In the genomic region with DNA sequence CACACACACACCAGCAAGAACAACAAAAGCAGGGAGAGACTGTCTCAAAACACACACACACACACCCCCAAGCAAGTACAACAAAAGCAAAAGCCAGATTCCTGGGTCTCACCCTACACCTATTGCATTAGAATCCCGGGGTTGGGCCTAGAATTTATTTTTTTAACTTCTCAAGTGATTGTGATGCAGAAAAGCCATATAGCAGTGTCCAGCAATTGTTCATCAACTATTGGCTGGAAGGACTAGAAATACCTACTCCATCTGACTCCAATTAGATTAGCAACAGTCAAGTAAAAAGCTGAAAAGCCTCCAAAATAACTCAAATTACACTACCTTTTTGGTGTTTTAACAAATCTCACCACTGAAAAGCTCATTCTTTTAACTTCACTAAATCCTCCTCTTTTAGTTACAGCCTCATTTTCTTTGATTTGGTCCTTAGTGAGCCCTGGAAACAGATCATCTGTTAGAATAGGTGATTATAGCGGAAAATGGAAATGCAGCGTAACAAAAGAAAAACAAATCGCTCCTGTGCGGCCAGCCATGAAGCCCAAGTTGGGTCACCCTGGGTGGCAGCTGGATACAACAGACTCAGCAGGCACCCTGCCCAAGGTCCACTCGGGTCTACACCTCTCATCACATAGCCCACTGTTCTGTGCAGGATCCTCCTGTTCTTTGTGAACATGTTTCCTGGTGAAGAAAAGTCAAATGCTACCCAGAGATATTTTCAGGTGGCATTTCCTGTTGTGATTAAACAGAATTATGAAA, we compare ENCODE assay signal across 21 cellular contexts. TPM values are rescaled to one million over a fixed set of nuclear protein-coding genes. Genes with fewer than 3 reads are reported as not detected.
DNase-seq lines count a peak whose midpoint lies in the region; ATAC-seq and TF ChIP-seq lines count a peak whose summit lies in the region.
"Had no signal": no experiment of that assay in that cellular context is flagged by ENCODE, and none has a peak within 500 bp of the region (broad histone marks: within the 10 kb centered on the region; RNA-seq: fewer than 3 reads in every experiment).

No MANE protein-coding gene starts in this region.

- H3K36me3 Mint-ChIP-seq in activated T-cell treated with anti-CD3 and anti-CD28 coated beads, Interleukin-2, amount 50 U/mL, for 24 hours (ENCODE audit: low read depth) = peaks cover 90% of the 10 kb centered on the region
- H3K36me3 Mint-ChIP-seq in Calu3 (ENCODE audit: insufficient read depth, unreplicated experiment) (peaks cover 79% of the 10 kb centered on the region), osteocyte (ENCODE audit: unreplicated experiment) (peaks cover 30% of the 10 kb centered on the region)

- no peaks in the 10 kb centered on the region for H3K9me3 Mint-ChIP-seq in activated T-cell treated with anti-CD3 and anti-CD28 coated beads, Interleukin-2, amount 50 U/mL, for 24 hours
- H3K9me3 Mint-ChIP-seq in Calu3 (ENCODE audit: low read depth, unreplicated experiment) = no peaks in the 10 kb centered on the region
- no peaks in the 10 kb centered on the region for H3K9me3 Mint-ChIP-seq in osteocyte (ENCODE audit: unreplicated experiment)
- H3K9me3 Mint-ChIP-seq: central memory CD8-positive, alpha-beta T cell; IgD-negative memory B cell had no signal

- peaks cover 5% of the 10 kb centered on the region for H3K4me1 Mint-ChIP-seq in activated T-cell treated with anti-CD3 and anti-CD28 coated beads, Interleukin-2, amount 50 U/mL, for 24 hours (ENCODE audit: low read depth)
- H3K4me1 Mint-ChIP-seq in Calu3 (ENCODE audit: low read depth, unreplicated experiment) (no peaks in the 10 kb centered on the region), osteocyte (ENCODE audit: unreplicated experiment) (no peaks in the 10 kb centered on the region)

- peak overlapping the region; percentile 77 for H3K27ac Mint-ChIP-seq in activated T-cell treated with anti-CD3 and anti-CD28 coated beads, Interleukin-2, amount 50 U/mL, for 24 hours
- peak overlapping the region; percentile 19 for H3K27ac Mint-ChIP-seq in Calu3 (ENCODE audit: unreplicated experiment)
- peak overlapping the region; percentile 27 for H3K27ac Mint-ChIP-seq in osteocyte (ENCODE audit: unreplicated experiment)

- intact Hi-C loops in Calu3 (cut with micrococcal nuclease; ENCODE audit: unreplicated experiment) = loop anchor here (5.0 kb wide), 1 partner anchor 33 kb away; no protein-coding TSS in a partner anchor

- no peak overlapping the region for H3K4me3 Mint-ChIP-seq in activated T-cell treated with anti-CD3 and anti-CD28 coated beads, Interleukin-2, amount 50 U/mL, for 24 hours
- no peak overlapping the region for H3K4me3 Mint-ChIP-seq in Calu3 (ENCODE audit: low read depth, unreplicated experiment)
- H3K4me3 Mint-ChIP-seq in osteocyte (ENCODE audit: unreplicated experiment) = no peak overlapping the region
- H3K4me3 Mint-ChIP-seq: central memory CD8-positive, alpha-beta T cell; IgD-negative memory B cell had no signal

- TF ChIP-seq CTCF in Calu3 (IDR thresholded peaks at IDR 0.05; ENCODE audit: unreplicated experiment) = no peak
- no peak for TF ChIP-seq CTCF in osteocyte (IDR thresholded peaks at IDR 0.05)

- CTCF ChIA-PET in Calu3 (lab: Charles Lee) = no interaction called here

- no peaks in the 10 kb centered on the region for H3K27me3 Mint-ChIP-seq in activated T-cell treated with anti-CD3 and anti-CD28 coated beads, Interleukin-2, amount 50 U/mL, for 24 hours
- no peaks in the 10 kb centered on the region for H3K27me3 Mint-ChIP-seq in Calu3 (ENCODE audit: unreplicated experiment)
- no peaks in the 10 kb centered on the region for H3K27me3 Mint-ChIP-seq in osteocyte (ENCODE audit: unreplicated experiment)
- H3K27me3 Mint-ChIP-seq: central memory CD8-positive, alpha-beta T cell; IgD-negative memory B cell had no signal

- no peak for DNase-seq in activated T-cell treated with anti-CD3 and anti-CD28 coated beads, Interleukin-2, amount 50 U/mL, for 24 hours
- no peak for DNase-seq in activated T-cell treated with anti-CD3 and anti-CD28 coated beads, Interleukin-2, amount 50 U/mL, for 1 hour
- DNase-seq in Calu3 (no peak), caudate nucleus (lab: John Stamatoyannopoulos, UW) (no peak), osteocyte (ENCODE audit: extremely low spot score, unreplicated experiment) (no peak), DMS153 (lab: John Stamatoyannopoulos, UW) (no peak)
- no peak for DNase-seq in activated CD4-positive, CD25-positive, alpha-beta regulatory T cell (lab: John Stamatoyannopoulos, UW)
- DNase-seq: adrenal gland; effector CD8-positive, alpha-beta T cell; hypothalamus; midbrain; NCI-H1930; NCI-H510A treated with DMSO at 0.1 percent for 48 hours; nucleus accumbens; sigmoid colon; stimulated activated CD4-positive, alpha-beta T cell treated with anti-CD3 and anti-CD28 coated beads, Interleukin-1b, Interleukin-23, amount 100 ng/mL, for 48 hours; uterus had no signal

- H3K27ac ChIP-seq in caudate nucleus (ENCODE audit: low read depth, low read length) = peak overlapping the region; percentile 52
- H3K27ac ChIP-seq: sigmoid colon, SJSA1, uterus had no signal

- ATAC-seq in HG03039 (IDR thresholded peaks at IDR 0.05; ENCODE audit: unreplicated experiment) = no peak

- BruUV-seq in Calu3 (replicated peaks; lab: Mats Ljungman, UMichigan) = TSS peak; percentile 8

RNA-seq across cellular contexts. Expression of a gene that starts 38.7 kb away (rescaled TPM):
- 147 and 155 TPM in 2 replicates for total RNA-seq in Calu3 (2022)
- 83.1 and 85.4 TPM in 2 replicates for total RNA-seq in osteocyte

Comparison
In these comparisons a context has a peak if more than half of its experiments do, and no peak if none do; other contexts are left out.
1. H3K27ac Mint-ChIP-seq: peak in every context shown above with its lines; median percentile 77 in activated T-cell treated with anti-CD3 and anti-CD28 coated beads, Interleukin-2, amount 50 U/mL, for 24 hours; 27 in osteocyte; 19 in Calu3.